In genomic region chr11:32332990-32333334, GRCh38 we compare ENCODE assay signal across 12 cellular contexts.
DNase-seq lines count a peak whose midpoint lies in the region; ATAC-seq and TF ChIP-seq lines count a peak whose summit lies in the region.
"Had no signal": no experiment of that assay in that cellular context is flagged by ENCODE, and none has a peak within 500 bp of the region (broad histone marks: within the 10 kb centered on the region; RNA-seq: fewer than 3 reads in every experiment).

No MANE protein-coding gene starts in this region.

- peaks cover 4% of the 10 kb centered on the region for H3K9me3 Mint-ChIP-seq in T-helper 2 cell treated with Interferon-gamma antibody and Interleukin-4, amounts not matched to agents 5 μg/mL and 100 μg/mL, for 36 hours

- peaks cover 38% of the 10 kb centered on the region for H3K27me3 Mint-ChIP-seq in T-helper 2 cell treated with Interferon-gamma antibody and Interleukin-4, amounts not matched to agents 5 μg/mL and 100 μg/mL, for 36 hours (ENCODE audit: low read depth)

- H3K4me3 ChIP-seq in DND-41 (ENCODE audit: low read depth in 1 of 2, low read length in 2 of 2) (no peak overlapping the region), rectal smooth muscle tissue (ENCODE audit: low read length) (peak overlapping the region; percentile 55)
- H3K4me3 ChIP-seq: SJSA1 had no signal

- no peaks in the 10 kb centered on the region for H4K20me1 ChIP-seq in DND-41 (ENCODE audit: insufficient read depth, low read length)

- ATAC-seq in DND-41 (ENCODE audit: insufficient read depth, low read depth): peak; percentile 77
- peak; percentile 37 for ATAC-seq in foreskin keratinocyte
- ATAC-seq in GM18867 (IDR thresholded peaks at IDR 0.05; ENCODE audit: unreplicated experiment): no peak

- H3K27ac ChIP-seq in DND-41 (ENCODE audit: low read length) (peak overlapping the region; percentile 80), foreskin keratinocyte (no peak overlapping the region), rectal smooth muscle tissue (ENCODE audit: low read depth, low read length) (no peak overlapping the region)
- H3K27ac ChIP-seq: adrenal gland, SJSA1 had no signal

- peak overlapping the region; percentile 53 for H3K9ac ChIP-seq in DND-41 (ENCODE audit: low read depth, low read length)
- H3K9ac ChIP-seq in rectal smooth muscle tissue (ENCODE audit: low read length): no peak overlapping the region

- H3K36me3 ChIP-seq in DND-41 (ENCODE audit: insufficient read depth, low read length) (0 out of 2 replicates have a peak, but pooled peaks cover 3% of the 10 kb centered on the region), rectal smooth muscle tissue (ENCODE audit: control insufficient read depth, insufficient read depth, low read length) (no peaks in the 10 kb centered on the region)
- H3K36me3 ChIP-seq: adrenal gland, SJSA1 had no signal

- no peak overlapping the region for H3K27ac Mint-ChIP-seq in T-helper 2 cell treated with Interferon-gamma antibody and Interleukin-4, amounts not matched to agents 5 μg/mL and 100 μg/mL, for 36 hours

- H3K4me3 Mint-ChIP-seq in T-helper 2 cell treated with Interferon-gamma antibody and Interleukin-4, amounts not matched to agents 5 μg/mL and 100 μg/mL, for 36 hours: peak overlapping the region; percentile 65

- peak overlapping the region; percentile 9 for H2AFZ ChIP-seq in DND-41 (ENCODE audit: low read depth, low read length)

- peak overlapping the region; percentile 37 for H3K4me2 ChIP-seq in DND-41 (ENCODE audit: insufficient read depth, low read length)

- H3K36me3 Mint-ChIP-seq in T-helper 2 cell treated with Interferon-gamma antibody and Interleukin-4, amounts not matched to agents 5 μg/mL and 100 μg/mL, for 36 hours (ENCODE audit: low read depth): no peaks in the 10 kb centered on the region

- no peak for TF ChIP-seq CTCF in DND-41 (IDR thresholded peaks at IDR 0.05; ENCODE audit: borderline replicate concordance, extremely low read depth, low read length, poor library complexity, severe bottlenecking)
- no peak for TF ChIP-seq CTCF in foreskin keratinocyte (conservative IDR thresholded peaks at IDR 0.05)

- H3K27me3 ChIP-seq in DND-41 (ENCODE audit: insufficient read depth, low read length, poor library complexity) (no peaks in the 10 kb centered on the region), foreskin keratinocyte (peaks cover 17% of the 10 kb centered on the region), rectal smooth muscle tissue (ENCODE audit: control insufficient read depth, insufficient read depth, low read length) (no peaks in the 10 kb centered on the region)
- H3K27me3 ChIP-seq: adrenal gland, SJSA1 had no signal

- no peaks in the 10 kb centered on the region for H3K79me2 ChIP-seq in DND-41 (ENCODE audit: insufficient read depth, low read length)

- DNase-seq in DND-41 (peak; percentile 52), foreskin keratinocyte (no peak), NCI-H748 treated with DMSO at 0.1 percent for 48 hours (lab: John Stamatoyannopoulos, UW) (no peak), GOT3 (lab: John Stamatoyannopoulos, UW) (no peak), RKO (ENCODE audit: low spot score) (no peak)
- DNase-seq in T-helper 2 cell treated with Interferon-gamma antibody and Interleukin-4, amounts not matched to agents 5 μg/mL and 100 μg/mL, for 36 hours (ENCODE audit: low spot score): no peak
- DNase-seq: HCEC 1CT, kidney glomerular epithelial cell had no signal

- H3K4me1 ChIP-seq in DND-41 (ENCODE audit: insufficient read depth, low read length): peaks cover 36% of the 10 kb centered on the region
- peaks cover 4% of the 10 kb centered on the region for H3K4me1 ChIP-seq in foreskin keratinocyte
- peaks cover 2% of the 10 kb centered on the region for H3K4me1 ChIP-seq in rectal smooth muscle tissue (ENCODE audit: control insufficient read depth, insufficient read depth, low read length)
- H3K4me1 ChIP-seq: SJSA1 had no signal

- peaks cover 14% of the 10 kb centered on the region for H3K4me1 Mint-ChIP-seq in T-helper 2 cell treated with Interferon-gamma antibody and Interleukin-4, amounts not matched to agents 5 μg/mL and 100 μg/mL, for 36 hours (ENCODE audit: low read depth)

- H3K9me3 ChIP-seq in DND-41 (ENCODE audit: insufficient read depth, low read length, severe bottlenecking): peaks cover 8% of the 10 kb centered on the region
- H3K9me3 ChIP-seq: adrenal gland, SJSA1 had no signal
